8 cellular contexts compared by ENCODE assay signal in the genomic region with DNA sequence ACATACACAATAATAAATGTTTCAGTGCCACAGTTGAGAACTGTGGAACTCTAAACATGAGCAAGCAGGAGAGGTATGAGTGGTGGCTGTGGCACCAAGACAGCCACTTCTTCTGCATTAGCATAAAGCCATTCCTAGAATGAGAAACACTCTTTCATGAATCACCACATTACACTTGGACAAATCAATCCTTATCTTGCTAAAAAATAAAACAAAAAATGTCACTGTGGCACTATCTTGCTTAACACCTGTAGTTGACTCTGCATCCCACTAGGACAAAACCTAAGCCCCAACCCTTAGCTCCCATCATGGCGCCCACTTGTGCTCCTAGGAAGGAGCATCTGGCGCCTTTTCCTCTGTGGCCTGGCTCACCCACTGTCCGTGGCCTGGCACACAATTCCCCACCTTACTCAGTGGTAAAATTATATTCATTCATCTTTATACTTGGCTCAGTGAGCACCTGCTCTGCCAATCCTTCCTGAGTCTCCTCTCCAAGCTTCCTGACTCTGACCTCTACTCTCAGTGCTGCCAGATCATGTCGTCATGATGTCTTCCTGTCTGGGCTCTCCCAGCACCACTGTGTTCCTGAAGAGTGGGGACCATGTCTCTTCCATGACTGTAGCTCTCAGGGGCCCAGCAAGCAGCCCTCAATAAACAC.
"Had no signal": no experiment of that assay in that cellular context is flagged by ENCODE, and none has a peak within 500 bp of the region (broad histone marks: within the 10 kb centered on the region; RNA-seq: fewer than 3 reads in every experiment).

No MANE protein-coding gene starts in this region.

- H2AFZ ChIP-seq: GM23248 had no signal

- FAIRE-seq: HTR-8/SVneo had no signal

- H3K27ac ChIP-seq: GM23248, KMS-11 had no signal

- DNase-seq: GM23248, GOT3, H7, HCEC 1CT, IMR-90, KBM-7 had no signal

- H3K9ac ChIP-seq: GM23248, KMS-11 had no signal

- H3K4me2 ChIP-seq: KMS-11 had no signal

- H3K4me3 ChIP-seq: GM23248 had no signal
